In genomic region chr13:20902438-20903163, GRCh38 we compare ENCODE assay signal across 7 cellular contexts. TPM values are rescaled to one million over a fixed set of nuclear protein-coding genes. Genes with fewer than 3 reads are reported as not detected.
DNase-seq lines count a peak whose midpoint lies in the region; ATAC-seq and TF ChIP-seq lines count a peak whose summit lies in the region.

TSS of gene XPO4 (minus strand) at chr13:20902746. CDS start at chr13:20902738, 8 bp downstream.

- DNase-seq in GM13977 (ENCODE audit: low spot score) (peak; percentile 95), NCI-H1105 treated with DMSO at 0.1 percent for 48 hours (lab: John Stamatoyannopoulos, UW) (peak; percentile 61), T-helper 9 cell (peak; percentile 67), astrocyte of the cerebellum (ENCODE audit: low read depth) (peak; percentile 23), hippocampal formation (lab: John Stamatoyannopoulos, UW) (peak; percentile 56 to 68), sciatic nerve (ENCODE audit: low spot score) (peak; percentile 85)

- TF ChIP-seq CTCF in GM13977 (IDR thresholded peaks at IDR 0.05; ENCODE audit: extremely low read depth, insufficient read depth, missing control alignments) = no peak
- no peak for TF ChIP-seq CTCF in astrocyte of the cerebellum (IDR thresholded peaks at IDR 0.05; ENCODE audit: low read depth, low read length, missing control alignments)

- H3K4me3 ChIP-seq in astrocyte of the cerebellum (ENCODE audit: low read depth, low read length) = peak within 1 kb of the TSS; percentile 99

- intact Hi-C loops in sciatic nerve (cut with DNase I) = no loop called here

- in situ Hi-C loops in GM13977 (cut with MboI; ENCODE audit: low pct_unique_long_range_greater_than_20kb, low sequenced_read_pairs, unreplicated experiment) = loop anchor here (25.0 kb wide), 1 partner anchor 715 kb away; the partner anchor contains the start of gene GJB2
- in situ Hi-C loops in astrocyte of the cerebellum (cut with HindIII; ENCODE audit: low sequenced_read_pairs) = no loop called here

- peak; percentile 97 for ATAC-seq in HG02623 (IDR thresholded peaks at IDR 0.05; ENCODE audit: unreplicated experiment)
- ATAC-seq in sciatic nerve = peak; percentile 97

RNA-seq across cellular contexts. Expression of gene XPO4, which starts in this region (rescaled TPM):
- 13.9 TPM for total RNA-seq in sciatic nerve

Comparison
In these comparisons a context has a peak if more than half of its experiments do, and no peak if none do; other contexts are left out.
1. Peak in every context shown above with its lines: DNase-seq, ATAC-seq and H3K4me3 ChIP-seq.
2. DNase-seq: peak in every context shown above with its lines; median percentile 95 in GM13977; 85 in sciatic nerve; 67 in T-helper 9 cell; 62 in hippocampal formation; 61 in NCI-H1105 treated with DMSO at 0.1 percent for 48 hours; 23 in astrocyte of the cerebellum.